ENCODE assay signal across 1 cellular context in the genomic region with DNA sequence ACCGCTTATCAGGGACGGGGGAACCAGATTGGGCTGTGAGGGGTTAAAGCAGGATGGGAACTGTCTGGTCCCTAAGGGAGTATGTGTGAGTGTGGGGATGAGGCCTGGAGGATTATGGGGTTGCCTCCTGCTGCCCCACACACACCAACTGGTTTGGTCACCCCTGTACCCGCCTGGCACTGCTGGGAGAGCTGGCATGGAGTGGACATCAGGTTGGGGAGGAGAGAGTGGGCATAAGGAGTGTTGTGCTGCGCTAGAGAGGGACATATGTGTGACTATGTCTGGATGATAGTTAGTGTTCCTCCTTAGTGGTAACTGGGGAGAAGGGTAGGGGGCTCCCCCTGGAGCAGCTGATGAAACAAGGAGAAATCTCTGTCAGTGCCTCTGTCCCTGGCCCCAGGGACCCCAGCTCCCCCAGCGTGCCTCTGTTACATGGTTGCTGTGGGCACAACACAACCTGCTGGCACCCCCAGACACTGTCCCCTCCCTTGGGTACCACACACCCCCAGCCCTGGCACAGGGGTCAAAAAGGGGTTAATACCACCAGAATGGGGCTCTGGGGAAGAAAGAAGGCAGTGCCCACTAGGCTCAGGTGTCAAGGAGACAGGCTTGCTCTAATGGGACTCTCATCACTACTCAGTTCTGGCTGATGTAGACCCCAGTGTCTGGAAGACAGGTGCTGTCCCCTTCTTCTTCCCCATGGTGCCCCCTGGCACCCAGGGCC.
TF ChIP-seq lines count a peak whose summit lies in the region.

No MANE protein-coding gene starts in this region.

TF ChIP-seq in A549, 52 proteins besides CTCF, POLR2A, EP300 and RAD21 (continued from another document):
- TF ChIP-seq EHMT2 (IDR thresholded peaks at IDR 0.05; ENCODE audit: low read depth), result no peak
- no peak for TF ChIP-seq RCOR1 (IDR thresholded peaks at IDR 0.05; ENCODE audit: low read depth, low read length)
- TF ChIP-seq, protein P1, sequence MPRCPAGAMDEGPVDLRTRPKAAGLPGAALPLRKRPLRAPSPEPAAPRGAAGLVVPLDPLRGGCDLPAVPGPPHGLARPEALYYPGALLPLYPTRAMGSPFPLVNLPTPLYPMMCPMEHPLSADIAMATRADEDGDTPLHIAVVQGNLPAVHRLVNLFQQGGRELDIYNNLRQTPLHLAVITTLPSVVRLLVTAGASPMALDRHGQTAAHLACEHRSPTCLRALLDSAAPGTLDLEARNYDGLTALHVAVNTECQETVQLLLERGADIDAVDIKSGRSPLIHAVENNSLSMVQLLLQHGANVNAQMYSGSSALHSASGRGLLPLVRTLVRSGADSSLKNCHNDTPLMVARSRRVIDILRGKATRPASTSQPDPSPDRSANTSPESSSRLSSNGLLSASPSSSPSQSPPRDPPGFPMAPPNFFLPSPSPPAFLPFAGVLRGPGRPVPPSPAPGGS (IDR thresholded peaks at IDR 0.05), result no peak
